Comparison of ENCODE assay signal across 21 cellular contexts in genomic region chr21:25459365-25459764, GRCh38.
A peak's percentile ranks its signal among the peaks of the same experiment; 100 is the strongest.
DNase-seq lines count a peak whose midpoint lies in the region; ATAC-seq and TF ChIP-seq lines count a peak whose summit lies in the region.
"Had no signal": no experiment of that assay in that cellular context is flagged by ENCODE, and none has a peak within 500 bp of the region (broad histone marks: within the 10 kb centered on the region; RNA-seq: fewer than 3 reads in every experiment).

No MANE protein-coding gene starts in this region.

- ATAC-seq in naive B cell (ENCODE audit: low read depth in 2 of 2), result no peak
- ATAC-seq: effector memory CD8-positive, alpha-beta T cell; K562 had no signal

- no peak overlapping the region for H3K27ac ChIP-seq in caudate nucleus (ENCODE audit: low read depth, low read length)
- H3K27ac ChIP-seq: esophagus muscularis mucosa, Peyer's patch, spleen had no signal

- no peak for DNase-seq in activated CD4-positive, alpha-beta T cell treated with anti-CD3 and anti-CD28 coated beads, Interleukin-2, amount 10 ng/mL, durations not matched to agents 24 days and 14 days
- no peak for DNase-seq in activated CD4-positive, alpha-beta T cell treated with anti-CD3 and anti-CD28 coated beads, Interleukin-2, amount 50 U/mL, for 48 hours
- peak; percentile 6 for DNase-seq in GM13976 (ENCODE audit: low spot score)
- peak; percentile 48 for DNase-seq in OCI-M1 (lab: John Stamatoyannopoulos, UW)
- DNase-seq in naive B cell, result no peak
- no peak for DNase-seq in NCI-H146 (lab: John Stamatoyannopoulos, UW)
- no peak for DNase-seq in caudate nucleus (lab: John Stamatoyannopoulos, UW)
- DNase-seq in SW480 (ENCODE audit: low spot score), result no peak
- DNase-seq: activated CD8-positive, alpha-beta memory T cell treated with anti-CD3 and anti-CD28 coated beads, Interleukin-2, amount 50 U/mL, for 4 hours; BE2C; effector memory CD8-positive, alpha-beta T cell; kidney; NCI-H1694 treated with DMSO at 0.1 percent for 48 hours; Peyer's patch; retina; SJCRH30; spleen; T-helper 9 cell had no signal

- H3K4me1 Mint-ChIP-seq in activated CD4-positive, alpha-beta T cell treated with anti-CD3 and anti-CD28 coated beads, Interleukin-2, amount 10 ng/mL, durations not matched to agents 24 days and 14 days, result peaks cover 57% of the 10 kb centered on the region
- peaks cover 25 to 47% (median 39%) of the 10 kb centered on the region in 3 donors for H3K4me1 Mint-ChIP-seq in naive B cell
- H3K4me1 Mint-ChIP-seq: brain had no signal

- intact Hi-C loops in activated CD4-positive, alpha-beta T cell treated with anti-CD3 and anti-CD28 coated beads, Interleukin-2, amount 10 ng/mL, durations not matched to agents 24 days and 14 days (cut with micrococcal nuclease), result no loop called here

- peaks cover 12% of the 10 kb centered on the region for H3K36me3 Mint-ChIP-seq in activated CD4-positive, alpha-beta T cell treated with anti-CD3 and anti-CD28 coated beads, Interleukin-2, amount 10 ng/mL, durations not matched to agents 24 days and 14 days (ENCODE audit: low read depth)
- H3K36me3 Mint-ChIP-seq in naive B cell, result peaks cover 4 to 10% of the 10 kb centered on the region in 2 donors
- H3K36me3 Mint-ChIP-seq: brain had no signal

- peak overlapping the region; percentile 2 for H3K4me3 Mint-ChIP-seq in activated CD4-positive, alpha-beta T cell treated with anti-CD3 and anti-CD28 coated beads, Interleukin-2, amount 10 ng/mL, durations not matched to agents 24 days and 14 days
- no peak overlapping the region for H3K4me3 Mint-ChIP-seq in naive B cell
- H3K4me3 Mint-ChIP-seq: brain; effector memory CD8-positive, alpha-beta T cell had no signal

- peak overlapping the region; percentile 93 for H3K27ac Mint-ChIP-seq in activated CD4-positive, alpha-beta T cell treated with anti-CD3 and anti-CD28 coated beads, Interleukin-2, amount 10 ng/mL, durations not matched to agents 24 days and 14 days
- peak overlapping the region in 5 of 6 donors; percentile 7 to 87 (median 34) for H3K27ac Mint-ChIP-seq in naive B cell
- H3K27ac Mint-ChIP-seq: brain had no signal

- in situ Hi-C loops in GM13976 (cut with MboI; ENCODE audit: low sequenced_read_pairs, unreplicated experiment), result no loop called here

- no peaks in the 10 kb centered on the region for H3K27me3 Mint-ChIP-seq in activated CD4-positive, alpha-beta T cell treated with anti-CD3 and anti-CD28 coated beads, Interleukin-2, amount 10 ng/mL, durations not matched to agents 24 days and 14 days
- no peaks in the 10 kb centered on the region for H3K27me3 Mint-ChIP-seq in naive B cell
- H3K27me3 Mint-ChIP-seq: brain; effector memory CD8-positive, alpha-beta T cell had no signal

- TF ChIP-seq CTCF in GM13976 (IDR thresholded peaks at IDR 0.05; ENCODE audit: borderline replicate concordance, control extremely low read depth, extremely low read depth, insufficient read depth, missing control alignments), result no peak

- peaks cover 5% of the 10 kb centered on the region for H3K9me3 Mint-ChIP-seq in activated CD4-positive, alpha-beta T cell treated with anti-CD3 and anti-CD28 coated beads, Interleukin-2, amount 10 ng/mL, durations not matched to agents 24 days and 14 days
- peaks cover 2 to 10% (median 5%) of the 10 kb centered on the region in 7 donors for H3K9me3 Mint-ChIP-seq in naive B cell
- H3K9me3 Mint-ChIP-seq: brain; effector memory CD8-positive, alpha-beta T cell had no signal

Comparison
In these comparisons a context has a peak if more than half of its experiments do, and no peak if none do; other contexts are left out.
1. DNase-seq: peak in GM13976 (single experiment) and OCI-M1 (single experiment); none in activated CD4-positive, alpha-beta T cell treated with anti-CD3 and anti-CD28 coated beads, Interleukin-2, amount 10 ng/mL, durations not matched to agents 24 days and 14 days (single experiment), activated CD4-positive, alpha-beta T cell treated with anti-CD3 and anti-CD28 coated beads, Interleukin-2, amount 50 U/mL, for 48 hours (0 of 2), naive B cell (single experiment), NCI-H146 (single experiment), caudate nucleus (0 of 61) and SW480 (single experiment).